8 cellular contexts compared by ENCODE assay signal in the genomic region with DNA sequence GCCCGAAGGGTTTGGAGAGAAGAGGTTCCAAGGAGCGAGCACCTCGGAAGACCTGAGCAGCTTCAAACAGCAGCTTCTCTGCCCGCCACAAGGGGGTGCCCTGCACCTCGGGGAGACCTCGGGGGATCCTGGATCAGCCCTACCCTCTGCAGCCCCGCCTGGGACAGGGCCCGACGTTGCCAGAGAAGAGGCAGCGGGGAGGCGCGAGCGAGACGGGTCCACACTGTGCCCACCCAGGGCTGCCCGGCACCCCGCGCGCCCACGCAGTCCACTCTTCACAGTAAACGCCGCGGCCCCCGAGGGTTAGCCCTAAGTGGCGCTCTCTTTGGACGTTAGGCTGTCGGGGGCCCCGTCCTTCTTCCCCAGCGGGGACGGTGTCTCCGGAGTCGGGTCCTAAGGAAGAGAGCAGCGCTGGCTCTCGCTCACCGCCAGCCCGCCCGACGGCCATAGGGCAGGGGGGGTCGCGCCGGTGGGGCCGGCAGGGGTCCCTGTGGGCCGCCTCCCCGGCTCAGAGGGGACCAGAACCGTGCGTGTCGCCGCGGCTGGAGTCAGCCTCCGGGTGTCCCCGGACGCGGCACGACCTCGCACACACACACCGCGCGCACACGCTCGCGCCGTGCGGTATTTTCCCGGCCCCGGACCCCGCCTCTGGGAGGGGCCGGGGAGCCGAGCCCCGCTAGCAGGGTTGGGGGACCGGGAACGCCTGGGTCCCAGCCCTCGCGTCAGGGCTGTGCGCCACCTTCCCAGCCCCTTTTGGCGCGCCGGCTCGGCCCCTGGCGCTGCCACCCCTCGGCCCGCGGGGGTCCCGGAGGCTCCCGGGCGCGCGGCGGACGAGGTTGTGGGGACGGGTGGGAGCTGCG. TPM values are rescaled to one million over a fixed set of nuclear protein-coding genes. Genes with fewer than 3 reads are reported as not detected.
A peak's percentile ranks its signal among the peaks of the same experiment; 100 is the strongest.
DNase-seq lines count a peak whose midpoint lies in the region; ATAC-seq and TF ChIP-seq lines count a peak whose summit lies in the region.

No MANE protein-coding gene starts in this region.

- DNase-seq in CD14-positive monocyte (ENCODE audit: low spot score) (peak; percentile 62), NCI-H2107 (lab: John Stamatoyannopoulos, UW) (peak; percentile 21), cerebellum (ENCODE audit: low spot score) (peak; percentile 91), left kidney (ENCODE audit: low read depth, low spot score) (peak; percentile 70)
- peak; percentile 64 for DNase-seq in activated CD4-positive, alpha-beta T cell treated with anti-CD3 and anti-CD28 coated beads for 1 hour
- peak; percentile 63 to 69 for DNase-seq in stimulated activated CD4-positive, alpha-beta T cell treated with anti-CD3 and anti-CD28 coated beads, Interleukin-4, amount 100 ng/mL, for 48 hours (ENCODE audit: low read depth in 2 of 2)

- peak overlapping the region; percentile 31 to 73 for H3K4me3 Mint-ChIP-seq in CD14-positive monocyte

- peaks cover 0 to 8% (median 4%) of the 10 kb centered on the region in 7 donors for H3K9me3 Mint-ChIP-seq in CD14-positive monocyte

- peaks cover 0 to 4% of the 10 kb centered on the region in 2 donors for H3K36me3 Mint-ChIP-seq in CD14-positive monocyte

- H3K4me1 Mint-ChIP-seq in CD14-positive monocyte: peaks cover 11% of the 10 kb centered on the region

- intact Hi-C loops in CD14-positive monocyte (cut with micrococcal nuclease): no loop called here

- H3K27ac Mint-ChIP-seq in CD14-positive monocyte: no peak overlapping the region

- peaks cover 68 to 85% (median 76%) of the 10 kb centered on the region in 3 donors for H3K27me3 Mint-ChIP-seq in CD14-positive monocyte (ENCODE audit: low read depth in 3 of 3)

- peak; percentile 92 for TF ChIP-seq CTCF in CD14-positive monocyte (IDR thresholded peaks at IDR 0.05)

- peak; percentile 64 for ATAC-seq in GM21825 (IDR thresholded peaks at IDR 0.05; ENCODE audit: unreplicated experiment)
- no peak for ATAC-seq in HG02852 (IDR thresholded peaks at IDR 0.05; ENCODE audit: unreplicated experiment)

RNA-seq across cellular contexts. Expression of a gene that starts 0.9 kb away (rescaled TPM):
- not detected for polyA plus RNA-seq in CD14-positive monocyte
- total RNA-seq in cerebellum: 3.1 TPM

Comparison
In these comparisons a context has a peak if more than half of its experiments do, and no peak if none do; other contexts are left out.
1. DNase-seq: peak in every context shown above with its lines; median percentile 91 in cerebellum; 70 in left kidney; 66 in stimulated activated CD4-positive, alpha-beta T cell treated with anti-CD3 and anti-CD28 coated beads, Interleukin-4, amount 100 ng/mL, for 48 hours; 64 in activated CD4-positive, alpha-beta T cell treated with anti-CD3 and anti-CD28 coated beads for 1 hour; 62 in CD14-positive monocyte; 21 in NCI-H2107.